19 cellular contexts compared by ENCODE assay signal in the genomic region with DNA sequence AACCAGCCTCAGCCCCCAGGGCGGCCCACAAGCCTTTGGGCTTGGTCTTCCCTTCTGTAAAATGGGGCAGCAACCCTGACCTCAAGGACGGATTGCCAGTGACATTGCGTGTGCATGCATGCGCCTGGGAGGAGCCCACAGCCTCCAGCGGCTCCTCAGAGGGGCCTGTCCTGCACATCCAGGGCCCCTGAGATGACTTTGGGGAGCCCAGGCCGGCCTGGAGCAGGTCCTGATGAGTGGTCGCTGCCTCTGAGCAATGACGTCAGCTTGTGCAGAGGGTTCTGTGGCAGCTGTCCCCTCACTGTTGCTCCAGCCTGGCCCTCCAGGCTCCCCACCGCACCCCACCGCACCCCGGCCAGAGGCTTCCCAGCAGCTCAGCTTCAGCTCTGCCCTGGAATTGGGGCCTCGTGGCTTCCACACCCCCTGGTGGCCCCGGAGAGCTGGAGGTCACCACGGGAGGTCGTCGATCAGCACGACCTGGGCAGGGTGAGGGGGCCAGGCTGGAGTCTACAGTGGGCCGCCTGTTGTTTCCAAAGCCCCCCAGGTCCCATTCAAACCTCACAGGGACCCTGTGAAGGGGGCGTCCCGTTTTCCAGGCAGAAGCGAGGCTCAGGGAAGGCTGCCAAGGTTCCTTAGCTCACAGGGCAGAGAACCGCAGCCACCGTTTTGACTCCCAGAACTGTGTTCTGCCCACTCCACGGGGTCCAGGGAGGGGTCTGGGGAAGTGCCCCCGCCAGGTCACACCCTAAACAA.
"Had no signal": no experiment of that assay in that cellular context is flagged by ENCODE, and none has a peak within 500 bp of the region (broad histone marks: within the 10 kb centered on the region; RNA-seq: fewer than 3 reads in every experiment).

No MANE protein-coding gene starts in this region.

- H3K4me3 Mint-ChIP-seq: activated CD4-positive, alpha-beta T cell treated with anti-CD3 and anti-CD28 coated beads, Interleukin-2, amount 10 ng/mL, durations not matched to agents 7 days and 5 days; activated CD8-positive, alpha-beta T cell treated with anti-CD3 and anti-CD28 coated beads, Interleukin-2, amount 10 ng/mL, durations not matched to agents 7 days and 5 days; activated naive CD4-positive, alpha-beta T cell treated with anti-CD3 and anti-CD28 coated beads for 36 hours; activated T-cell treated with anti-CD3 and anti-CD28 coated beads, Interleukin-2, amount 50 U/mL, for 4 hours; endodermal cell; neural crest cell; stimulated activated memory B cell treated with anti-CD40 and anti-IgM and Interleukin-4, amounts not matched to agents 10 μg/mL and 1 μg/mL and 100 μg/mL, for 72 hours; T-helper 1 cell treated with Interleukin-12 subunit alpha and Interleukin-12 subunit beta and Interleukin-4 antibody, amounts not matched to agents 30 μg/mL and 1 μg/mL, for 36 hours had no signal

- H3K27me3 Mint-ChIP-seq: activated CD4-positive, alpha-beta T cell treated with anti-CD3 and anti-CD28 coated beads, Interleukin-2, amount 10 ng/mL, durations not matched to agents 7 days and 5 days; stimulated activated memory B cell treated with anti-CD40 and anti-IgM and Interleukin-4, amounts not matched to agents 10 μg/mL and 1 μg/mL and 100 μg/mL, for 72 hours had no signal

- H3K27ac Mint-ChIP-seq: activated CD4-positive, alpha-beta T cell treated with anti-CD3 and anti-CD28 coated beads, Interleukin-2, amount 10 ng/mL, durations not matched to agents 7 days and 5 days; activated CD8-positive, alpha-beta T cell treated with anti-CD3 and anti-CD28 coated beads, Interleukin-2, amount 10 ng/mL, durations not matched to agents 7 days and 5 days; endodermal cell had no signal

- H3K27ac ChIP-seq: body of pancreas, colonic mucosa, epithelial cell of prostate, foreskin keratinocyte, left lung, prostate gland, tibial artery had no signal

- ATAC-seq: activated CD4-positive, CD25-positive, alpha-beta regulatory T cell treated with anti-CD3 and anti-CD28 coated beads, Interleukin-2, amount 50 U/mL, for 24 hours; activated CD8-positive, alpha-beta T cell treated with anti-CD3 and anti-CD28 coated beads, Interleukin-2, amount 10 ng/mL, durations not matched to agents 7 days and 5 days; activated T-cell treated with anti-CD3 and anti-CD28 coated beads, Interleukin-2, amount 50 U/mL, for 4 hours; body of pancreas; foreskin keratinocyte; left lung; right cardiac atrium; stimulated activated memory B cell treated with anti-CD40 and anti-IgM and Interleukin-4, amounts not matched to agents 10 μg/mL and 1 μg/mL and 100 μg/mL, for 72 hours had no signal

- H3K4me3 ChIP-seq: body of pancreas, colonic mucosa, left lung, prostate gland, tibial artery had no signal

- H3K9me3 ChIP-seq: body of pancreas, colonic mucosa, left lung, prostate gland, tibial artery had no signal

- H3K27me3 ChIP-seq: body of pancreas, colonic mucosa, foreskin keratinocyte, left lung, tibial artery had no signal

- H3K9me3 Mint-ChIP-seq: activated CD4-positive, alpha-beta T cell treated with anti-CD3 and anti-CD28 coated beads, Interleukin-2, amount 10 ng/mL, durations not matched to agents 7 days and 5 days; activated naive CD4-positive, alpha-beta T cell treated with anti-CD3 and anti-CD28 coated beads for 36 hours; activated T-cell treated with anti-CD3 and anti-CD28 coated beads, Interleukin-2, amount 50 U/mL, for 4 hours; endodermal cell; neural crest cell; stimulated activated memory B cell treated with anti-CD40 and anti-IgM and Interleukin-4, amounts not matched to agents 10 μg/mL and 1 μg/mL and 100 μg/mL, for 72 hours; T-helper 1 cell treated with Interleukin-12 subunit alpha and Interleukin-12 subunit beta and Interleukin-4 antibody, amounts not matched to agents 30 μg/mL and 1 μg/mL, for 36 hours had no signal

- DNase-seq: activated CD4-positive, alpha-beta T cell treated with anti-CD3 and anti-CD28 coated beads, Interleukin-2, amount 10 ng/mL, durations not matched to agents 7 days and 5 days; activated CD8-positive, alpha-beta T cell treated with anti-CD3 and anti-CD28 coated beads, Interleukin-2, amount 10 ng/mL, durations not matched to agents 7 days and 5 days; activated naive CD4-positive, alpha-beta T cell treated with anti-CD3 and anti-CD28 coated beads for 36 hours; activated T-cell treated with anti-CD3 and anti-CD28 coated beads, Interleukin-2, amount 50 U/mL, for 4 hours; body of pancreas; caudate nucleus; colonic mucosa; endodermal cell; foreskin keratinocyte; stimulated activated CD4-positive, alpha-beta T cell treated with anti-CD3 and anti-CD28 coated beads, Interleukin-4, amount 100 ng/mL, for 4 hours; tibial artery had no signal
